10 cellular contexts compared by ENCODE assay signal in the genomic region with DNA sequence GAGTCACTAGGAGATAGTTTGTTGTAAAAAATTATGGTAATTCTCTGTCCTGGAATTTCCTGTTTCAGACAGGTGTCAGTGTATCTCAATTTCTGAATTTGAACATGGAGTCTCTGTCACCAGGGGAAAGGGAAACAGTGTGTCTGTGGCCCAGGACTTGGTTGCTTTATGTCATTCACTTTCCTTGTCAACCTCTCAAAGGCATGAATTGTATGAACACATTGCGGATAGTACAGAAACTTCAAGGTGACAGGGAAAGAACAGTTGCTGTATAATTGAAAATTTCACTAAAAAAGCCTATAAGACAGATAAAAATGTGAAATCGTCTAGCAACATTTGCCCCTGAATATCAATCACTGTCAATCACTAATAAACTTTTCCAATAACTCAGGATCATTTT.
"Had no signal": no experiment of that assay in that cellular context is flagged by ENCODE, and none has a peak within 500 bp of the region (broad histone marks: within the 10 kb centered on the region; RNA-seq: fewer than 3 reads in every experiment).

No MANE protein-coding gene starts in this region.

- ATAC-seq: GM23338, HCT116 had no signal

- FAIRE-seq: H1 had no signal

- H2AFZ ChIP-seq: GM23248, GM23338 had no signal

- DNase-seq: GM23248, GOT3, H7, H9, HCEC 1CT, HFFc6 had no signal

- H3K4me3 Mint-ChIP-seq: GM23338, H9 had no signal

- H3K4me3 ChIP-seq: GM23248, GM23338, HAP-1 had no signal

- H3K4me1 ChIP-seq: HAP-1 had no signal

- H3K9ac ChIP-seq: GM23248 had no signal

- H3K36me3 ChIP-seq: HAP-1 had no signal

- H3K27ac Mint-ChIP-seq: GM23338, H9, HFFc6 had no signal

- H3K27ac ChIP-seq: GM23248 had no signal

- H3K9me3 Mint-ChIP-seq: GM23338, HFFc6 had no signal

- H3K9me3 ChIP-seq: HAP-1 had no signal

- H3K4me2 ChIP-seq: GM23338 had no signal
